In genomic region chrX:119684312-119684711, GRCh38 we compare ENCODE assay signal across 7 cellular contexts. TPM values are rescaled to one million over a fixed set of nuclear protein-coding genes. Genes with fewer than 3 reads are reported as not detected.
DNase-seq lines count a peak whose midpoint lies in the region; ATAC-seq and TF ChIP-seq lines count a peak whose summit lies in the region.
"Not testable (repeated sequence)": the region's sequence is repeated elsewhere in the genome, so short reads cannot be mapped to it uniquely, and the experiment has no call there.

No MANE protein-coding gene starts in this region.

- peaks cover 87% of the 10 kb centered on the region for H3K4me1 ChIP-seq in OCI-LY3 (ENCODE audit: low read length)
- peaks cover 60 to 68% of the 10 kb centered on the region in 2 donors for H3K4me1 ChIP-seq in naive thymus-derived CD4-positive, alpha-beta T cell (ENCODE audit: control insufficient read depth in 2 of 2, insufficient read depth in 2 of 2, low read length in 2 of 2)

- peak overlapping the region; percentile 38; the same call in 1 of the 2 replicates for H3K4me3 ChIP-seq in GM08714 (ENCODE audit: low read length)
- not testable (repeated sequence) for H3K4me3 ChIP-seq in OCI-LY3 (ENCODE audit: low read length)
- H3K4me3 ChIP-seq in naive thymus-derived CD4-positive, alpha-beta T cell (ENCODE audit: low read length): peak overlapping the region; percentile 62

- peak overlapping the region; percentile 99 for H3K27ac Mint-ChIP-seq in activated B cell treated with CpG ODN at 0.5 μM for 24 hours
- H3K27ac Mint-ChIP-seq in activated T-helper 2 cell treated with anti-CD3 and anti-CD28 coated beads, Interferon-gamma antibody, Interleukin-2, Interleukin-4, amounts not matched to agents 10 μg/mL and 5 μg/mL and 100 μg/mL, durations not matched to agents 14 hours and 24 hours and 36 hours: peak overlapping the region; percentile 100
- H3K27ac Mint-ChIP-seq in dendritic cell treated with granulocyte-macrophage colony-stimulating factor and Interleukin-4, amounts not matched to agents 40 ng/mL and 50 ng/mL, for 4 days: peak overlapping the region; percentile 98
- peak overlapping the region; percentile 95 to 99 (median 98) for H3K27ac Mint-ChIP-seq in naive thymus-derived CD4-positive, alpha-beta T cell
- H3K27ac Mint-ChIP-seq in stimulated activated naive B cell treated with anti-CD40 and anti-IgM and Interleukin-4, amounts not matched to agents 10 μg/mL and 1 μg/mL and 100 μg/mL, for 72 hours: peak overlapping the region; percentile 99

- not testable (repeated sequence) for H3K9me3 ChIP-seq in OCI-LY3 (ENCODE audit: insufficient read depth, low read length); naive thymus-derived CD4-positive, alpha-beta T cell (ENCODE audit: control insufficient read depth in 2 of 3, low read length in 3 of 3)

- not testable (repeated sequence) for H3K27me3 Mint-ChIP-seq in activated B cell treated with CpG ODN at 0.5 μM for 24 hours; activated T-helper 2 cell treated with anti-CD3 and anti-CD28 coated beads, Interferon-gamma antibody, Interleukin-2, Interleukin-4, amounts not matched to agents 10 μg/mL and 5 μg/mL and 100 μg/mL, durations not matched to agents 14 hours and 24 hours and 36 hours (ENCODE audit: low read depth); dendritic cell treated with granulocyte-macrophage colony-stimulating factor and Interleukin-4, amounts not matched to agents 40 ng/mL and 50 ng/mL, for 4 days; naive thymus-derived CD4-positive, alpha-beta T cell; stimulated activated naive B cell treated with anti-CD40 and anti-IgM and Interleukin-4, amounts not matched to agents 10 μg/mL and 1 μg/mL and 100 μg/mL, for 72 hours

- peaks cover 34% of the 10 kb centered on the region for H3K36me3 ChIP-seq in OCI-LY3 (replicated peaks; ENCODE audit: low read depth, low read length)
- not testable (repeated sequence) for H3K36me3 ChIP-seq in naive thymus-derived CD4-positive, alpha-beta T cell (ENCODE audit: control insufficient read depth in 2 of 3, insufficient read depth in 3 of 3, low read length in 3 of 3)

- POLR2A ChIA-PET in activated B cell treated with CpG ODN at 0.5 μM for 24 hours (lab: Charles Lee): interaction anchor here (0.7 to 5.4 kb wide), 6 partner anchors 9 to 186 kb away, joined by 5 to 57 read pairs (median 10); partner anchors contain the start of gene SEPTIN6
- POLR2A ChIA-PET in naive thymus-derived CD4-positive, alpha-beta T cell (lab: Charles Lee): interaction anchor here (0.6 to 13.5 kb wide), 5 partner anchors 9 to 44 kb away, joined by 3 to 290 read pairs (median 3); partner anchors contain the start of gene SEPTIN6

- not testable (repeated sequence) for H3K27me3 ChIP-seq in OCI-LY3 (ENCODE audit: low read depth, low read length); naive thymus-derived CD4-positive, alpha-beta T cell (ENCODE audit: control insufficient read depth in 2 of 2, insufficient read depth in 2 of 2, low read length in 2 of 2)

- H3K4me1 Mint-ChIP-seq in activated B cell treated with CpG ODN at 0.5 μM for 24 hours: peaks cover 85% of the 10 kb centered on the region
- H3K4me1 Mint-ChIP-seq in activated T-helper 2 cell treated with anti-CD3 and anti-CD28 coated beads, Interferon-gamma antibody, Interleukin-2, Interleukin-4, amounts not matched to agents 10 μg/mL and 5 μg/mL and 100 μg/mL, durations not matched to agents 14 hours and 24 hours and 36 hours (ENCODE audit: low read depth): peaks cover 50% of the 10 kb centered on the region
- H3K4me1 Mint-ChIP-seq in dendritic cell treated with granulocyte-macrophage colony-stimulating factor and Interleukin-4, amounts not matched to agents 40 ng/mL and 50 ng/mL, for 4 days (ENCODE audit: low read depth): peaks cover 50% of the 10 kb centered on the region
- peaks cover 21 to 90% (median 59%) of the 10 kb centered on the region in 7 donors for H3K4me1 Mint-ChIP-seq in naive thymus-derived CD4-positive, alpha-beta T cell
- H3K4me1 Mint-ChIP-seq in stimulated activated naive B cell treated with anti-CD40 and anti-IgM and Interleukin-4, amounts not matched to agents 10 μg/mL and 1 μg/mL and 100 μg/mL, for 72 hours: peaks cover 61 to 76% of the 10 kb centered on the region in 2 donors

- not testable (repeated sequence) for TF ChIP-seq CTCF in OCI-LY3 (IDR thresholded peaks at IDR 0.05; ENCODE audit: low read depth, low read length); activated B cell treated with CpG ODN at 0.5 μM for 24 hours (IDR thresholded peaks at IDR 0.05)

- H3K9me3 Mint-ChIP-seq in activated B cell treated with CpG ODN at 0.5 μM for 24 hours; activated T-helper 2 cell treated with anti-CD3 and anti-CD28 coated beads, Interferon-gamma antibody, Interleukin-2, Interleukin-4, amounts not matched to agents 10 μg/mL and 5 μg/mL and 100 μg/mL, durations not matched to agents 14 hours and 24 hours and 36 hours; dendritic cell treated with granulocyte-macrophage colony-stimulating factor and Interleukin-4, amounts not matched to agents 40 ng/mL and 50 ng/mL, for 4 days; naive thymus-derived CD4-positive, alpha-beta T cell; stimulated activated naive B cell treated with anti-CD40 and anti-IgM and Interleukin-4, amounts not matched to agents 10 μg/mL and 1 μg/mL and 100 μg/mL, for 72 hours: not testable (repeated sequence)

- H3K79me2 ChIP-seq in OCI-LY3 (ENCODE audit: low read length): peaks cover 99% of the 10 kb centered on the region

- peak overlapping the region; percentile 99 for H3K27ac ChIP-seq in OCI-LY3 (ENCODE audit: low read length)
- peak overlapping the region; percentile 89 for H3K27ac ChIP-seq in naive thymus-derived CD4-positive, alpha-beta T cell (ENCODE audit: low read depth, low read length)

- peaks cover 32% of the 10 kb centered on the region for H4K20me1 ChIP-seq in OCI-LY3 (ENCODE audit: insufficient read depth, low read length)

- H3K9ac ChIP-seq in OCI-LY3 (ENCODE audit: low read length): not testable (repeated sequence)

- intact Hi-C loops in activated B cell treated with CpG ODN at 0.5 μM for 24 hours (cut with micrococcal nuclease): loop anchor here (2.0 kb wide), 2 partner anchors 20 to 66 kb away; no protein-coding TSS in a partner anchor
- intact Hi-C loops in activated T-helper 2 cell treated with anti-CD3 and anti-CD28 coated beads, Interferon-gamma antibody, Interleukin-2, Interleukin-4, amounts not matched to agents 10 μg/mL and 5 μg/mL and 100 μg/mL, durations not matched to agents 14 hours and 24 hours and 36 hours (cut with micrococcal nuclease); dendritic cell treated with granulocyte-macrophage colony-stimulating factor and Interleukin-4, amounts not matched to agents 40 ng/mL and 50 ng/mL, for 4 days (cut with micrococcal nuclease): not testable (repeated sequence)
- intact Hi-C loops in naive thymus-derived CD4-positive, alpha-beta T cell (cut with micrococcal nuclease): loop anchor here in 1 of 2 donors (2.0 kb wide), 1 partner anchor 78 kb away; the partner anchor contains the start of gene NKRF

- not testable (repeated sequence) for H3K4me2 ChIP-seq in OCI-LY3 (ENCODE audit: low read length)

- not testable (repeated sequence) for ATAC-seq in activated B cell treated with CpG ODN at 0.5 μM for 24 hours (ENCODE audit: low read depth); stimulated activated naive B cell treated with anti-CD40 and anti-IgM and Interleukin-4, amounts not matched to agents 10 μg/mL and 1 μg/mL and 100 μg/mL, for 72 hours (replicated peaks)
- peak; percentile 18 for ATAC-seq in naive thymus-derived CD4-positive, alpha-beta T cell

- H3K36me3 Mint-ChIP-seq in activated B cell treated with CpG ODN at 0.5 μM for 24 hours (ENCODE audit: low read depth); dendritic cell treated with granulocyte-macrophage colony-stimulating factor and Interleukin-4, amounts not matched to agents 40 ng/mL and 50 ng/mL, for 4 days (ENCODE audit: low read depth): not testable (repeated sequence)
- peaks cover 45% of the 10 kb centered on the region for H3K36me3 Mint-ChIP-seq in activated T-helper 2 cell treated with anti-CD3 and anti-CD28 coated beads, Interferon-gamma antibody, Interleukin-2, Interleukin-4, amounts not matched to agents 10 μg/mL and 5 μg/mL and 100 μg/mL, durations not matched to agents 14 hours and 24 hours and 36 hours (ENCODE audit: low read depth)
- peaks cover 0 to 24% (median 0%) of the 10 kb centered on the region in 5 donors for H3K36me3 Mint-ChIP-seq in naive thymus-derived CD4-positive, alpha-beta T cell
- peaks cover 2 to 29% of the 10 kb centered on the region in 2 donors for H3K36me3 Mint-ChIP-seq in stimulated activated naive B cell treated with anti-CD40 and anti-IgM and Interleukin-4, amounts not matched to agents 10 μg/mL and 1 μg/mL and 100 μg/mL, for 72 hours

- CTCF ChIA-PET in activated B cell treated with CpG ODN at 0.5 μM for 24 hours (lab: Charles Lee): not testable (repeated sequence)
- CTCF ChIA-PET in naive thymus-derived CD4-positive, alpha-beta T cell (lab: Charles Lee): interaction anchor here (1.5 kb wide), 1 partner anchor 9 kb away, joined by 5 read pairs; no protein-coding TSS in a partner anchor

- peak overlapping the region; percentile 83 for H3K4me3 Mint-ChIP-seq in activated B cell treated with CpG ODN at 0.5 μM for 24 hours
- H3K4me3 Mint-ChIP-seq in activated T-helper 2 cell treated with anti-CD3 and anti-CD28 coated beads, Interferon-gamma antibody, Interleukin-2, Interleukin-4, amounts not matched to agents 10 μg/mL and 5 μg/mL and 100 μg/mL, durations not matched to agents 14 hours and 24 hours and 36 hours (ENCODE audit: low read depth): peak overlapping the region; percentile 90
- not testable (repeated sequence) for H3K4me3 Mint-ChIP-seq in dendritic cell treated with granulocyte-macrophage colony-stimulating factor and Interleukin-4, amounts not matched to agents 40 ng/mL and 50 ng/mL, for 4 days
- peak overlapping the region; percentile 86 to 100 (median 98) for H3K4me3 Mint-ChIP-seq in naive thymus-derived CD4-positive, alpha-beta T cell
- peak overlapping the region; percentile 88 to 89 for H3K4me3 Mint-ChIP-seq in stimulated activated naive B cell treated with anti-CD40 and anti-IgM and Interleukin-4, amounts not matched to agents 10 μg/mL and 1 μg/mL and 100 μg/mL, for 72 hours

- not testable (repeated sequence) for H2AFZ ChIP-seq in OCI-LY3 (ENCODE audit: low read depth, low read length)

- not testable (repeated sequence) for DNase-seq in activated B cell treated with CpG ODN at 0.5 μM for 24 hours; activated T-helper 2 cell treated with anti-CD3 and anti-CD28 coated beads, Interferon-gamma antibody, Interleukin-2, Interleukin-4, amounts not matched to agents 10 μg/mL and 5 μg/mL and 100 μg/mL, durations not matched to agents 14 hours and 24 hours and 36 hours (ENCODE audit: low spot score); stimulated activated naive B cell treated with anti-CD40 and anti-IgM and Interleukin-4, amounts not matched to agents 10 μg/mL and 1 μg/mL and 100 μg/mL, for 72 hours
- DNase-seq in naive thymus-derived CD4-positive, alpha-beta T cell: peak in 5 of 9 donors; percentile 48 to 69 (median 61)

RNA-seq across cellular contexts. Expression of gene SEPTIN6, which starts 8.7 kb away (rescaled TPM):
- total RNA-seq in activated B cell treated with CpG ODN at 0.5 μM for 24 hours: 330 and 338 TPM in 2 replicates
- total RNA-seq in activated T-helper 2 cell treated with anti-CD3 and anti-CD28 coated beads, Interferon-gamma antibody, Interleukin-2, Interleukin-4, amounts not matched to agents 10 μg/mL and 5 μg/mL and 100 μg/mL, durations not matched to agents 14 hours and 24 hours and 36 hours: 175 and 179 TPM in 2 replicates
- 100 to 1,000 TPM; 151 to 315 (median 221) TPM for total RNA-seq in naive thymus-derived CD4-positive, alpha-beta T cell
- polyA plus RNA-seq in naive thymus-derived CD4-positive, alpha-beta T cell: 100 to 1,000 TPM; 197 to 296 TPM
